ENCODE assay signal across 27 cellular contexts in genomic region chr3:43764012-43764411, GRCh38.
"Had no signal": no experiment of that assay in that cellular context is flagged by ENCODE, and none has a peak within 500 bp of the region (broad histone marks: within the 10 kb centered on the region; RNA-seq: fewer than 3 reads in every experiment).

No MANE protein-coding gene starts in this region.

- H3K4me3 ChIP-seq: esophagus squamous epithelium, heart right ventricle, left lung, neural progenitor cell, right lobe of liver, smooth muscle cell, thoracic aorta, tibial nerve, upper lobe of left lung had no signal

- H3K4me2 ChIP-seq: neural progenitor cell, smooth muscle cell had no signal

- H3K4me3 Mint-ChIP-seq: effector memory CD8-positive, alpha-beta T cell; naive thymus-derived CD4-positive, alpha-beta T cell; nephron; neural progenitor cell; stimulated activated naive CD8-positive, alpha-beta T cell treated with anti-CD3 and anti-CD28 coated beads, Interleukin-15, Interleukin-2, amounts not matched to agents 100 ng/mL and 50 ng/mL, for 24 hours had no signal

- H3K4me1 ChIP-seq: neural progenitor cell had no signal

- DNase-seq: cortex of kidney; effector memory CD8-positive, alpha-beta T cell; erythroblast; esophagus squamous epithelium; foreskin melanocyte; glutamatergic neuron; heart right ventricle; hypothalamus; left cardiac atrium; left lung; mesenchymal stem cell; midbrain; naive thymus-derived CD4-positive, alpha-beta T cell; right lobe of liver; stimulated activated CD4-positive, alpha-beta T cell treated with anti-CD3 and anti-CD28 coated beads, Interleukin-12 subunit alpha, Interleukin-12 subunit beta, amount 100 ng/mL, for 4 hours; stimulated activated CD4-positive, alpha-beta T cell treated with anti-CD3 and anti-CD28 coated beads, Interleukin-1b, Interleukin-23, amount 100 ng/mL, for 48 hours; stimulated activated CD4-positive, alpha-beta T cell treated with anti-CD3 and anti-CD28 coated beads, Interleukin-4, amount 100 ng/mL, for 1 hour; stimulated activated CD8-positive, alpha-beta memory T cell treated with anti-CD3 and anti-CD28 coated beads, Interleukin-4, amount 100 ng/mL, for 48 hours; upper lobe of left lung had no signal

- H3K9me3 ChIP-seq: esophagus squamous epithelium, heart right ventricle, left lung, right lobe of liver, thoracic aorta, tibial nerve, upper lobe of left lung had no signal

- H3K27ac Mint-ChIP-seq: effector memory CD8-positive, alpha-beta T cell; naive thymus-derived CD4-positive, alpha-beta T cell; nephron; neural progenitor cell; progenitor cell of endocrine pancreas; stimulated activated naive CD8-positive, alpha-beta T cell treated with anti-CD3 and anti-CD28 coated beads, Interleukin-15, Interleukin-2, amounts not matched to agents 100 ng/mL and 50 ng/mL, for 24 hours had no signal

- H2AFZ ChIP-seq: neural progenitor cell, parathyroid adenoma had no signal

- H3K79me2 ChIP-seq: parathyroid adenoma had no signal

- H3K9me3 Mint-ChIP-seq: effector memory CD8-positive, alpha-beta T cell; naive thymus-derived CD4-positive, alpha-beta T cell; nephron; neural progenitor cell; stimulated activated naive CD8-positive, alpha-beta T cell treated with anti-CD3 and anti-CD28 coated beads, Interleukin-15, Interleukin-2, amounts not matched to agents 100 ng/mL and 50 ng/mL, for 24 hours had no signal

- ATAC-seq: effector memory CD8-positive, alpha-beta T cell; heart right ventricle; left cardiac atrium; left lung; naive thymus-derived CD4-positive, alpha-beta T cell; right lobe of liver had no signal

- H3K9ac ChIP-seq: neural progenitor cell, parathyroid adenoma had no signal

- H3K36me3 ChIP-seq: esophagus squamous epithelium, heart right ventricle, left lung, neural progenitor cell, right lobe of liver, thoracic aorta, tibial nerve, upper lobe of left lung had no signal

- H3K27ac ChIP-seq: esophagus squamous epithelium, heart right ventricle, left lung, neural progenitor cell, parathyroid adenoma, right lobe of liver, thoracic aorta, tibial nerve, upper lobe of left lung had no signal

- H3K27me3 ChIP-seq: heart right ventricle, left lung, neural progenitor cell, right lobe of liver, tibial nerve, upper lobe of left lung had no signal

- H3K36me3 Mint-ChIP-seq: naive thymus-derived CD4-positive, alpha-beta T cell; neural progenitor cell had no signal
